In the genomic region with DNA sequence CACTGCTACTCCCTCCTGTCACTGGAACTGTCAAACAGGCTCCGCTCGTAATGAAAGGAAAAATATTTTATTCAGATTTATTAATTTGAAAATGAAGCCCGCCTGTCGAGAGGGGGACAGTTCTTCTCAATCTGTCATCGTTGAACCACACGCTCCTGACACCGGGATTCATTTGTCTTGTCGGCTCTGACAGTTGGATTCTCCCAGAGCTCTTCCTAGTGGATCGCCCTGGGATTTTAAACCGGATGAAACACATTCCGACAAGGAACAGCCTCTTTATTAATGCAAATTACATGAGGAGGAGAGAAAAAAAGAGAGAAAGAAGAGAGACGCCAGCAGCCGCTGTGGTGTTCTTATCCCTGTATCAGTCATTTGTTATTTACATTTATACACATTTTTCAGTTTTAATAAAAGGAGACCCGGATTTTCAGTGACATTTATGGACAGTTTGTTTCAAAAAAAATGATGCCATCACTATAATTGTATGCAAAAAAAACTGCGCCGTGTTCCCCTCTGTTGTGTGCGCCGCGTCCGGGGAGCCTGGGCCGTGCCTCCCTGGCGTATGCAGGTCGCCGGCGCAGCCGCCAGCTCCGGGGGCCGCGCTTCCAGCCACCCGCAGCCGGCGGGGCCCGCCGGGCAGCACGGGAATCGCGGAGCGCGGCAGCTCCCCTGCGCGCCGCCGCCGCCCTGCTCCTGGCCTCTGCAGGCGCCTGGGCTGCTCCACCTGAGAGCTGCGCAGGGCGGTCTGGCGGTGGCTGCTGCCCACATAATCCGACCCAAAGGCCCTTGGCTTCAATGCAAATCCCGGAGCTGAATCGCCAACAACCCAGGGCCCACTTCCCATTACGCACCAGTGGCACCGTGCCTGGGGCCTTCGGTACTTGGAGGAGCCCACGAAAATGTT, we compare ENCODE assay signal across 11 cellular contexts.
DNase-seq lines count a peak whose midpoint lies in the region; ATAC-seq, FAIRE-seq and TF ChIP-seq lines count a peak whose summit lies in the region.
"Had no signal": no experiment of that assay in that cellular context is flagged by ENCODE, and none has a peak within 500 bp of the region (broad histone marks: within the 10 kb centered on the region; RNA-seq: fewer than 3 reads in every experiment).

No MANE protein-coding gene starts in this region.

- no peak overlapping the region for H3K27ac ChIP-seq in psoas muscle

- H3K9me3 Mint-ChIP-seq in WTC11, result no peaks in the 10 kb centered on the region
- peaks cover 2 to 9% (median 4%) of the 10 kb centered on the region in 3 donors for H3K9me3 Mint-ChIP-seq in T-cell

- no peaks in the 10 kb centered on the region for H3K27me3 ChIP-seq in psoas muscle (ENCODE audit: insufficient read depth in 3 of 3, low read length in 2 of 3)

- peaks cover 18% of the 10 kb centered on the region for H3K27me3 Mint-ChIP-seq in WTC11 (ENCODE audit: low read depth)
- peaks cover 12 to 14% of the 10 kb centered on the region in 2 donors for H3K27me3 Mint-ChIP-seq in T-cell

- H3K36me3 Mint-ChIP-seq in WTC11, result no peaks in the 10 kb centered on the region
- no peaks in the 10 kb centered on the region for H3K36me3 Mint-ChIP-seq in T-cell

- no peaks in the 10 kb centered on the region for H3K36me3 ChIP-seq in psoas muscle (ENCODE audit: insufficient read depth in 1 of 2, low read depth in 1 of 2)

- peaks cover 4% of the 10 kb centered on the region for H3K4me1 ChIP-seq in psoas muscle

- ATAC-seq in WTC11 (peak; percentile 99), left ventricle myocardium superior (peak; percentile 96), psoas muscle (peak; percentile 53 to 80 (median 72)), T-cell (replicated peaks in 1 of 4) (no peak), GM21825 (IDR thresholded peaks at IDR 0.05; ENCODE audit: unreplicated experiment) (no peak)

- no peak overlapping the region for H3K27ac Mint-ChIP-seq in WTC11
- H3K27ac Mint-ChIP-seq in T-cell, result no peak overlapping the region
- H3K27ac Mint-ChIP-seq: stimulated activated naive CD8-positive, alpha-beta T cell treated with anti-CD3 and anti-CD28 coated beads, Interleukin-15, Interleukin-2, amounts not matched to agents 100 ng/mL and 50 ng/mL, for 24 hours had no signal

- WGBS in psoas muscle, 3 donors, result 2 to 4% (median 3%) methylated on average over 43 to 55 of the region's 55 CpGs

- CTCF ChIA-PET in WTC11 (lab: Charles Lee) (interaction anchor here (0.8 to 1.2 kb wide), 2 partner anchors 43 to 310 kb away, joined by 3 to 4 read pairs; no protein-coding TSS in a partner anchor), T-cell (lab: Charles Lee) (no interaction called here)

- H3K4me3 ChIP-seq in psoas muscle, result peak overlapping the region; percentile 67

- no peak for FAIRE-seq in RCC 7860 (lab: Jason Lieb, UNC)
- FAIRE-seq: colon had no signal

- no peaks in the 10 kb centered on the region for H3K9me3 ChIP-seq in psoas muscle

- H3K4me1 Mint-ChIP-seq in WTC11 (peaks cover 9% of the 10 kb centered on the region), T-cell (no peaks in the 10 kb centered on the region)

- TF ChIP-seq CTCF in WTC11 (IDR thresholded peaks at IDR 0.05) (no peak), psoas muscle (IDR thresholded peaks at IDR 0.05) (no peak)

- DNase-seq in GM03348 (ENCODE audit: low spot score), result peak; percentile 68
- peak; percentile 60 for DNase-seq in WTC11 (ENCODE audit: low spot score)
- DNase-seq in left ventricle myocardium superior, result peak; percentile 67
- DNase-seq in psoas muscle, result peak; percentile 24 to 57
- DNase-seq in RCC 7860 (ENCODE audit: low spot score), result no peak
- DNase-seq in T-cell, result no peak
- DNase-seq in mesenteric fat pad (ENCODE audit: low spot score), result no peak
- DNase-seq: NCI-H345 had no signal

- H3K4me3 Mint-ChIP-seq in WTC11 (peak overlapping the region; percentile 68), T-cell (no peak overlapping the region)
- H3K4me3 Mint-ChIP-seq: stimulated activated naive CD8-positive, alpha-beta T cell treated with anti-CD3 and anti-CD28 coated beads, Interleukin-15, Interleukin-2, amounts not matched to agents 100 ng/mL and 50 ng/mL, for 24 hours had no signal

- POLR2A ChIA-PET in WTC11 (lab: Charles Lee) (interaction anchor here (0.6 kb wide), 1 partner anchor 280 kb away, joined by 6 read pairs; no protein-coding TSS in a partner anchor), T-cell (lab: Charles Lee) (no interaction called here)

- intact Hi-C loops in left ventricle myocardium superior (cut with micrococcal nuclease) (no loop called here), psoas muscle (cut with DNase I) (no loop called here)

TF ChIP-seq in WTC11, 78 proteins besides CTCF, POLR2A, EP300 and RAD21:
- TF ChIP-seq SOX15 (CRISPR knock-in tag; IDR thresholded peaks at IDR 0.05) (no peak), ZNF263 (CRISPR knock-in tag; IDR thresholded peaks at IDR 0.05; ENCODE audit: low read depth) (no peak), ZNF396 (CRISPR knock-in tag; IDR thresholded peaks at IDR 0.05; ENCODE audit: borderline replicate concordance) (no peak), ZBTB21 (CRISPR knock-in tag; IDR thresholded peaks at IDR 0.05; ENCODE audit: borderline replicate concordance) (no peak), CBFB (CRISPR knock-in tag; IDR thresholded peaks at IDR 0.05; ENCODE audit: low read depth) (no peak), FOXP1 (CRISPR knock-in tag; IDR thresholded peaks at IDR 0.05; ENCODE audit: borderline replicate concordance) (no peak)

Comparison
In these comparisons a context has a peak if more than half of its experiments do, and no peak if none do; other contexts are left out.
1. DNase-seq: peak in GM03348 (single experiment), WTC11 (single experiment), left ventricle myocardium superior (single experiment) and psoas muscle (2 of 2); none in RCC 7860 (single experiment), T-cell (0 of 34) and mesenteric fat pad (single experiment).
2. ATAC-seq: peak in WTC11 (single experiment), left ventricle myocardium superior (single experiment) and psoas muscle (4 of 4); none in T-cell (0 of 4) and GM21825 (single experiment).